In the genomic region with DNA sequence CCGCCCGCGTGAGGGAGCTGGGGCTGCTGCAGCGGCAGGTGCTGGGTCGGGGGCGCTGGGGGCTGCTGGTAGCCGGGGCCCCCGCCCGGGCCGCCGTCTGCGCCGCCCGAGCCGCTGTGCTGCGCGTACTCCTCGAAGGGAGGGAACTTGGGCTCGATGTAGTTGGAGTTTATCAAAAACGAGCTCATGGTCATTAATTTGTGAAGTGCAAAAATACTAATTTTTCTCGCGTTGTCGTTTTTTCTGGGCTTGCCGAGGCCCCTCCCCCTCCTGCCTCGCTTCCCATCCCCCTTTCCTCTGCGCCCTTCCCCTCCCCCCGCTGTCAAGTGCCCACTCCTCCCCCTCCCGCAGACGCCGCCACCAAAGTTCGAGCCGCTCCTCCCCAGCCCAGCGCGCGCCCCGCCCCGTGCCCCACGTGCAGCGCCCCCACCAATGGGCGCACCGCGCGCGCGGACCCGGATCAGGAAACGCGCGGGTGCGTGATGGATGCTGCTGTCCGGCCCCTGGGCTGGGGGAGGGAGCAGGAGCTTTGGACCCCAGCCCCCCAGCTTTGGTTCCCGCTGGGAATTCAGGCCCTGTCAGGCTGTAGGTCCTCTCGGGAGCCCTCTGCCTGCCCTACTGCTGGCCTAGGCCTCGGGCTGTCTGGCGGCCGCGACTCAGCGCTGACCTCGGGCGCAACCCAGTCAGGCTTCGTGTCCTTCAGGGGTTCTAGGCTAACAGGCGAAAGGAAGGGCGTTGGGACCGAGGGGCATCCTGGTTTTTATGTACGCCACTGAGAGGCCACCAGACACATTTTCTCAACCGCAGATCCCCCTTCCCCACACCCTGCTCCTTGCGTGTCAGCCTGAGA, we compare ENCODE assay signal across 8 cellular contexts. TPM values are rescaled to one million over a fixed set of nuclear protein-coding genes. Genes with fewer than 3 reads are reported as not detected.
A peak's percentile ranks its signal among the peaks of the same experiment; 100 is the strongest.
DNase-seq lines count a peak whose midpoint lies in the region; ATAC-seq and TF ChIP-seq lines count a peak whose summit lies in the region.

A gene (minus strand): TSS at position 218 of the 850 bp plus-strand sequence. CDS start 24 bp downstream, at position 194.

- no peak within 1 kb of the TSS for H4K8ac ChIP-seq in H9 (replicated peaks; ENCODE audit: insufficient read length, low read depth, low read length)

- no peak within 1 kb of the TSS for H3T11ph ChIP-seq in H9 (ENCODE audit: low read length)

- H3K9me3 Mint-ChIP-seq in H9, result peaks cover 0 to 10% of the 10 kb centered on the region in 2 experiments; a peak in 2 of 5 replicates

- H4K91ac ChIP-seq in H9 (ENCODE audit: insufficient read length, low read depth, low read length), result no peak within 1 kb of the TSS

- CTCF ChIA-PET in RWPE1 (lab: Yijun Ruan, JAX), result interaction anchor here (0.6 to 1.8 kb wide), 13 partner anchors 8 to 1955 kb away, joined by 3 to 8 read pairs (median 4); a partner anchor contains a TSS

- H3K27me3 Mint-ChIP-seq in H9 (ENCODE audit: low read depth), result peaks cover 97% of the 10 kb centered on the region

- no peak within 1 kb of the TSS for H2BK12ac ChIP-seq in H9 (ENCODE audit: insufficient read length, low read depth, low read length)

- peak; percentile 80 for ATAC-seq in Right ventricle myocardium inferior
- ATAC-seq in upper lobe of left lung (ENCODE audit: low FRiP score in 2 of 2), result peak; percentile 88 to 98
- no peak for ATAC-seq in GM19463 (IDR thresholded peaks at IDR 0.05; ENCODE audit: unreplicated experiment)

- H3K23me2 ChIP-seq in H9 (ENCODE audit: insufficient read length, low read depth, low read length, poor library complexity, severe bottlenecking), result no peaks in the 10 kb centered on the region

- no CpG with 5 or more reads among the region's 67 CpGs for WGBS in H9 (ENCODE audit: extremely low coverage, insufficient read length, low lambda C conversion rate)
- WGBS in upper lobe of left lung, 2 donors, result 31 to 53% methylated on average over 43 to 44 of the region's 67 CpGs

- H3K4me3 Mint-ChIP-seq in H9, result peak within 1 kb of the TSS; percentile 46 to 66; a peak in 4 of 5 replicates

- peak; percentile 82 for DNase-seq in A172 (ENCODE audit: low spot score)
- DNase-seq in H9, result peak; percentile 88
- DNase-seq in RWPE1 (ENCODE audit: low spot score), result peak; percentile 93
- DNase-seq in activated gamma-delta T cell treated with anti-CD3 and anti-CD28 coated beads, Interleukin-2, amount 50 U/mL, for 16 hours (ENCODE audit: low read depth), result peak; percentile 53
- DNase-seq in Right ventricle myocardium inferior (ENCODE audit: missing footprints), result peak; percentile 94
- DNase-seq in posterior vena cava (ENCODE audit: low spot score), result peak; percentile 97
- peak; percentile 83 to 98 for DNase-seq in upper lobe of left lung

- no peak within 1 kb of the TSS for H3K14ac ChIP-seq in H9 (ENCODE audit: insufficient read depth, low read length)

- no peak within 1 kb of the TSS for H2AK5ac ChIP-seq in H9 (ENCODE audit: insufficient read length, low read length)

- no peak within 1 kb of the TSS for H3K9ac ChIP-seq in H9 (ENCODE audit: extremely low read depth, insufficient read length, low read length)

- H3K27me3 ChIP-seq in H9 (ENCODE audit: insufficient read depth, low read length), result peaks cover 95% of the 10 kb centered on the region
- peaks cover 0 to 13% (median 0%) of the 10 kb centered on the region in 4 donors for H3K27me3 ChIP-seq in upper lobe of left lung

- H2BK120ac ChIP-seq in H9 (ENCODE audit: low read depth, low read length, poor library complexity, severe bottlenecking), result no peak within 1 kb of the TSS

- TF ChIP-seq POLR2A in upper lobe of left lung (IDR thresholded peaks at IDR 0.05), result peak in 2 of 4 donors; percentile 17 to 77

- no peak within 1 kb of the TSS for H2BK5ac ChIP-seq in H9 (ENCODE audit: insufficient read length, low read length)

- intact Hi-C loops in Right ventricle myocardium inferior (cut with DNase I), result no loop called here
- intact Hi-C loops in posterior vena cava (cut with DNase I), result no loop called here

- TF ChIP-seq CTCF in H9 (conservative IDR thresholded peaks at IDR 0.05) (no peak), RWPE1 (conservative IDR thresholded peaks at IDR 0.05; ENCODE audit: low read depth) (no peak), upper lobe of left lung (IDR thresholded peaks at IDR 0.05) (no peak)

- no peaks in the 10 kb centered on the region for H3K36me3 ChIP-seq in upper lobe of left lung

- no peak within 1 kb of the TSS for H3K18ac ChIP-seq in H9 (ENCODE audit: insufficient read length, low read depth, low read length)

- no peak within 1 kb of the TSS for H4K5ac ChIP-seq in H9 (ENCODE audit: insufficient read length, low read depth, low read length)

- H3K4me1 ChIP-seq in H9 (ENCODE audit: insufficient read depth, low read length) (no peaks in the 10 kb centered on the region), upper lobe of left lung (peaks cover 27 to 54% (median 33%) of the 10 kb centered on the region in 4 donors)

- POLR2A ChIA-PET in RWPE1 (lab: Yijun Ruan, JAX; ENCODE audit: low non-redundant PET), result interaction anchor here (0.5 to 0.8 kb wide), 4 partner anchors 30 to 1471 kb away, joined by 3 to 5 read pairs (median 3); no protein-coding TSS in a partner anchor

- H3K27ac ChIP-seq in H9 (ENCODE audit: insufficient read length, low read depth, low read length) (no peak within 1 kb of the TSS), RWPE1 (peak within 1 kb of the TSS; percentile 90), upper lobe of left lung (peak within 1 kb of the TSS; percentile 87 to 97 (median 90))

- H3K4me2 ChIP-seq in H9 (ENCODE audit: insufficient read depth, insufficient read length, low read length), result peak within 1 kb of the TSS; percentile 20

- no peaks in the 10 kb centered on the region for H3K4me1 Mint-ChIP-seq in H9

- no peak within 1 kb of the TSS for H2BK15ac ChIP-seq in H9 (ENCODE audit: low read depth, low read length)

- no peak within 1 kb of the TSS for H3K27ac Mint-ChIP-seq in H9

- H3K9me3 ChIP-seq in H9 (ENCODE audit: control insufficient read depth, low read depth, low read length) (no peaks in the 10 kb centered on the region), upper lobe of left lung (no peaks in the 10 kb centered on the region)

- no peak within 1 kb of the TSS for H2AFZ ChIP-seq in H9 (ENCODE audit: low read length)

- TF ChIP-seq EP300 in upper lobe of left lung (IDR thresholded peaks at IDR 0.05), result no peak

- H3K56ac ChIP-seq in H9 (ENCODE audit: insufficient read length, low read depth, low read length), result no peak within 1 kb of the TSS

- H3K4ac ChIP-seq in H9 (ENCODE audit: low read depth, low read length), result no peak within 1 kb of the TSS

- no peaks in the 10 kb centered on the region for H3K79me2 ChIP-seq in H9 (ENCODE audit: insufficient read depth, low read length)

- no peaks in the 10 kb centered on the region; a peak in 1 of 7 replicates for H3K36me3 Mint-ChIP-seq in H9 (ENCODE audit: insufficient read depth in 1 of 3, low read depth in 3 of 3)

- H4K20me1 ChIP-seq in H9 (ENCODE audit: control insufficient read depth, insufficient read depth, insufficient read length), result peaks cover 3% of the 10 kb centered on the region

- peak within 1 kb of the TSS; percentile 50 to 72 (median 70) for H3K4me3 ChIP-seq in upper lobe of left lung

- no peak within 1 kb of the TSS for H2BK20ac ChIP-seq in H9 (ENCODE audit: low read depth, low read length, poor library complexity, severe bottlenecking)

- H3K79me1 ChIP-seq in H9 (ENCODE audit: insufficient read depth, low read depth, low read length, poor library complexity, severe bottlenecking), result no peaks in the 10 kb centered on the region

- H3K23ac ChIP-seq in H9 (ENCODE audit: insufficient read length, low read depth, low read length), result no peak within 1 kb of the TSS

RNA-seq across cellular contexts. Expression of the gene that starts here (rescaled TPM):
- total RNA-seq in A172 (2014; rRNA removed; shearing (Covaris generic)), result 2.0 and 3.4 TPM in 2 replicates
- total RNA-seq in H9 (2021), result not detected in 2 replicates
- 0.14 TPM for total RNA-seq in Right ventricle myocardium inferior
- total RNA-seq in posterior vena cava, result 1 to 10 TPM; 6.2 to 9.5 TPM
- 10 to 100 TPM in 1 of 6 donors, 1 to 10 TPM in 5; 1.5 to 10.5 (median 6.2) TPM for total RNA-seq in upper lobe of left lung

Comparison
In these comparisons a context has a peak if more than half of its experiments do, and no peak if none do; other contexts are left out.
1. Peak in DNase-seq and H3K4me2 ChIP-seq in H9; RNA of the gene not detected or under 1 TPM.
2. Peak in DNase-seq and ATAC-seq in Right ventricle myocardium inferior; RNA of the gene not detected or under 1 TPM.